Comparison of ENCODE assay signal across 21 cellular contexts in genomic region chr17:6164996-6165395, GRCh38.
A peak's percentile ranks its signal among the peaks of the same experiment; 100 is the strongest.
DNase-seq lines count a peak whose midpoint lies in the region; ATAC-seq and TF ChIP-seq lines count a peak whose summit lies in the region.
"Had no signal": no experiment of that assay in that cellular context is flagged by ENCODE, and none has a peak within 500 bp of the region (broad histone marks: within the 10 kb centered on the region; RNA-seq: fewer than 3 reads in every experiment).

No MANE protein-coding gene starts in this region.

- H3K27ac Mint-ChIP-seq in endodermal cell (no peak overlapping the region), progenitor cell of endocrine pancreas (no peak overlapping the region)
- H3K27ac Mint-ChIP-seq: CD14-positive monocyte; CD4-positive, alpha-beta memory T cell; CD4-positive, CD25-positive, alpha-beta regulatory T cell; CD8-positive, alpha-beta memory T cell had no signal

- H2BK5ac ChIP-seq in neuronal stem cell (ENCODE audit: low read length), result no peak overlapping the region

- 95% methylated on average over 5 of the region's 5 CpGs; no CpG with 5 or more reads in 1 of the 2 experiments for WGBS in endodermal cell (ENCODE audit: insufficient coverage in 1 of 2, insufficient read length in 1 of 2), 2 experiments
- WGBS in neuronal stem cell (ENCODE audit: extremely low coverage in 2 of 2, insufficient read length in 2 of 2, insufficient replicate concordance in 1 of 2), 2 donors, result no CpG with 5 or more reads among the region's 5 CpGs

- no peak overlapping the region for H3K4me3 ChIP-seq in BLaER1 treated with 17β-estradiol and CSF1 and Interleukin-3, amounts not matched to agents 10 nM and 100 nM
- H3K4me3 ChIP-seq in MM.1S (ENCODE audit: low read length), result no peak overlapping the region
- no peak overlapping the region for H3K4me3 ChIP-seq in endodermal cell (ENCODE audit: low read length)
- no peak overlapping the region for H3K4me3 ChIP-seq in neuronal stem cell (ENCODE audit: low read length in 2 of 2)
- H3K4me3 ChIP-seq in vagina, result no peak overlapping the region

- H4K91ac ChIP-seq in neuronal stem cell (ENCODE audit: low read depth, low read length, poor library complexity), result peak overlapping the region; percentile 40

- H3K23ac ChIP-seq in neuronal stem cell (ENCODE audit: low read depth, low read length, poor library complexity), result no peak overlapping the region

- H3K27me3 Mint-ChIP-seq in endodermal cell (ENCODE audit: insufficient read depth) (peaks cover 37% of the 10 kb centered on the region), progenitor cell of endocrine pancreas (peaks cover 23% of the 10 kb centered on the region)
- H3K27me3 Mint-ChIP-seq: CD4-positive, CD25-positive, alpha-beta regulatory T cell had no signal

- H2BK15ac ChIP-seq in neuronal stem cell (ENCODE audit: low read length), result no peak overlapping the region

- H3K27ac ChIP-seq in BLaER1 treated with 17β-estradiol and CSF1 and Interleukin-3, amounts not matched to agents 10 nM and 100 nM, result peak overlapping the region in 8 of 11 experiments; percentile 20 to 85 (median 78); a peak in 13 of 22 replicates
- H3K27ac ChIP-seq in MM.1S (ENCODE audit: low read length) (peak overlapping the region; percentile 98), endodermal cell (ENCODE audit: low read depth, low read length) (no peak overlapping the region), neuronal stem cell (replicated peaks; ENCODE audit: low read length) (no peak overlapping the region), vagina (no peak overlapping the region)

- H3K36me3 Mint-ChIP-seq in endodermal cell (ENCODE audit: low read depth) (no peaks in the 10 kb centered on the region), progenitor cell of endocrine pancreas (ENCODE audit: insufficient read depth) (no peaks in the 10 kb centered on the region)
- H3K36me3 Mint-ChIP-seq: CD14-positive monocyte; CD4-positive, alpha-beta memory T cell; CD4-positive, CD25-positive, alpha-beta regulatory T cell; CD8-positive, alpha-beta memory T cell had no signal

- ATAC-seq in GM19035 (IDR thresholded peaks at IDR 0.05; ENCODE audit: unreplicated experiment), result no peak

- H3K79me2 ChIP-seq in MM.1S (ENCODE audit: low read length), result no peaks in the 10 kb centered on the region

- H3K4me1 Mint-ChIP-seq in endodermal cell (peaks cover 24% of the 10 kb centered on the region), progenitor cell of endocrine pancreas (ENCODE audit: low read depth) (peaks cover 4% of the 10 kb centered on the region)
- H3K4me1 Mint-ChIP-seq: CD14-positive monocyte; CD4-positive, alpha-beta memory T cell; CD4-positive, CD25-positive, alpha-beta regulatory T cell; CD8-positive, alpha-beta memory T cell had no signal

- H3K18ac ChIP-seq in neuronal stem cell (ENCODE audit: low read length), result no peak overlapping the region

- H3K4me2 ChIP-seq in BLaER1 treated with 17β-estradiol and CSF1 and Interleukin-3, amounts not matched to agents 10 nM and 100 nM, result peak overlapping the region in 9 of 11 experiments; percentile 59 to 82 (median 78); a peak in 18 of 22 replicates
- H3K4me2 ChIP-seq in MM.1S (ENCODE audit: low read depth, low read length) (0 out of 2 replicates have a peak overlapping the region, but pooled peaks have one; percentile 78), neuronal stem cell (ENCODE audit: insufficient read depth, low read length, poor library complexity, severe bottlenecking) (no peak overlapping the region)

- DNase-seq in MM.1S (no peak), endodermal cell (peak; percentile 29), neuronal stem cell (ENCODE audit: low spot score) (no peak), vagina (ENCODE audit: extremely low spot score in 2 of 2) (no peak), progenitor cell of endocrine pancreas (ENCODE audit: low spot score, unreplicated experiment) (no peak)
- no peak for DNase-seq in stimulated activated CD4-positive, alpha-beta T cell treated with anti-CD3 and anti-CD28 coated beads, Interleukin-4, amount 100 ng/mL, for 1 hour
- DNase-seq: 8988T; ACHN; BE2C; C1 segment of cervical spinal cord; CD4-positive, alpha-beta memory T cell; CD4-positive, CD25-positive, alpha-beta regulatory T cell; CD8-positive, alpha-beta memory T cell; COR-L47; DMS 273 treated with DMSO at 0.1 percent for 48 hours; DMS153; DMS79 treated with DMSO at 0.1 percent for 48 hours; GF-D8 had no signal

- no peak overlapping the region for H3K14ac ChIP-seq in neuronal stem cell (ENCODE audit: low read length)

- no peaks in the 10 kb centered on the region for H4K20me1 ChIP-seq in BLaER1 treated with 17β-estradiol and CSF1 and Interleukin-3, amounts not matched to agents 10 nM and 100 nM
- H4K20me1 ChIP-seq in MM.1S (ENCODE audit: insufficient read depth, low read length), result no peaks in the 10 kb centered on the region

- TF ChIP-seq CTCF in MM.1S (IDR thresholded peaks at IDR 0.05; ENCODE audit: low read length) (no peak), endodermal cell (conservative IDR thresholded peaks at IDR 0.05) (no peak), vagina (IDR thresholded peaks at IDR 0.05) (no peak), progenitor cell of endocrine pancreas (IDR thresholded peaks at IDR 0.05; ENCODE audit: unreplicated experiment) (no peak)

- peaks cover 42 to 55% (median 51%) of the 10 kb centered on the region in 10 experiments for H3K4me1 ChIP-seq in BLaER1 treated with 17β-estradiol and CSF1 and Interleukin-3, amounts not matched to agents 10 nM and 100 nM
- H3K4me1 ChIP-seq in MM.1S (ENCODE audit: low read length), result peaks cover 73% of the 10 kb centered on the region
- H3K4me1 ChIP-seq in endodermal cell (ENCODE audit: control insufficient read depth, insufficient read depth, low read length), result peaks cover 10% of the 10 kb centered on the region
- peaks cover 24 to 48% of the 10 kb centered on the region in 2 donors for H3K4me1 ChIP-seq in neuronal stem cell (ENCODE audit: control insufficient read depth in 2 of 2, insufficient read depth in 1 of 2, low read depth in 1 of 2, low read length in 2 of 2)
- no peaks in the 10 kb centered on the region for H3K4me1 ChIP-seq in vagina
- H3K4me1 ChIP-seq: BE2C had no signal

- H3K79me1 ChIP-seq in neuronal stem cell (ENCODE audit: low read depth, low read length), result no peaks in the 10 kb centered on the region

- no peaks in the 10 kb centered on the region for H3K9me2 ChIP-seq in MM.1S (replicated peaks; ENCODE audit: insufficient read depth, low read length)

- H3F3A ChIP-seq in MM.1S (ENCODE audit: insufficient read depth, low read length), result peaks cover 53% of the 10 kb centered on the region

- intact Hi-C loops in vagina (cut with DNase I), result no loop called here

- no peak overlapping the region for H2AFZ ChIP-seq in MM.1S (ENCODE audit: low read length)
- H2AFZ ChIP-seq in neuronal stem cell (ENCODE audit: low read length), result no peak overlapping the region

- H2BK12ac ChIP-seq in neuronal stem cell (ENCODE audit: low read length), result no peak overlapping the region

- H2BK120ac ChIP-seq in neuronal stem cell (ENCODE audit: low read depth, low read length), result no peak overlapping the region

- H3K9me3 ChIP-seq in BLaER1 treated with 17β-estradiol and CSF1 and Interleukin-3, amounts not matched to agents 10 nM and 100 nM (replicated peaks in 1 of 11), result peaks cover 0 to 3% (median 0%) of the 10 kb centered on the region in 11 experiments; a peak in 4 of 22 replicates
- no peaks in the 10 kb centered on the region for H3K9me3 ChIP-seq in MM.1S (replicated peaks; ENCODE audit: insufficient read depth, low read length)
- no peaks in the 10 kb centered on the region for H3K9me3 ChIP-seq in endodermal cell (ENCODE audit: control insufficient read depth, low read length)
- H3K9me3 ChIP-seq in neuronal stem cell (replicated peaks in 1 of 2; ENCODE audit: control insufficient read depth in 2 of 2, insufficient read depth in 1 of 2, low read depth in 1 of 2, low read length in 2 of 2), result no peaks in the 10 kb centered on the region
- H3K9me3 ChIP-seq in vagina, result no peaks in the 10 kb centered on the region
- H3K9me3 ChIP-seq: BE2C had no signal

- no peak overlapping the region for H4K8ac ChIP-seq in neuronal stem cell (ENCODE audit: low read depth, low read length)

- peak overlapping the region in 2 of 11 experiments; percentile 5 to 20; a peak in 4 of 22 replicates for H3K9ac ChIP-seq in BLaER1 treated with 17β-estradiol and CSF1 and Interleukin-3, amounts not matched to agents 10 nM and 100 nM
- H3K9ac ChIP-seq in MM.1S (ENCODE audit: low read length) (peak overlapping the region; percentile 84), endodermal cell (ENCODE audit: extremely low read depth, low read length, poor library complexity, severe bottlenecking) (no peak overlapping the region), neuronal stem cell (ENCODE audit: low read depth, low read length, poor library complexity) (no peak overlapping the region)

- no peaks in the 10 kb centered on the region for H3K36me3 ChIP-seq in BLaER1 treated with 17β-estradiol and CSF1 and Interleukin-3, amounts not matched to agents 10 nM and 100 nM
- H3K36me3 ChIP-seq in MM.1S (replicated peaks; ENCODE audit: insufficient read depth, low read length) (no peaks in the 10 kb centered on the region), endodermal cell (ENCODE audit: control insufficient read depth, insufficient read depth, low read length) (no peaks in the 10 kb centered on the region), neuronal stem cell (replicated peaks in 1 of 2; ENCODE audit: control insufficient read depth in 2 of 2, insufficient read depth in 2 of 2, low read length in 2 of 2) (no peaks in the 10 kb centered on the region), vagina (no peaks in the 10 kb centered on the region)
- H3K36me3 ChIP-seq: BE2C had no signal

- peaks cover 1% of the 10 kb centered on the region for H3K9me3 Mint-ChIP-seq in endodermal cell
- H3K9me3 Mint-ChIP-seq in progenitor cell of endocrine pancreas (ENCODE audit: low read depth), result no peaks in the 10 kb centered on the region
- H3K9me3 Mint-ChIP-seq: CD4-positive, alpha-beta memory T cell had no signal

- no peak for TF ChIP-seq POLR2A in vagina (IDR thresholded peaks at IDR 0.05)

- H3K27me3 ChIP-seq in BLaER1 treated with 17β-estradiol and CSF1 and Interleukin-3, amounts not matched to agents 10 nM and 100 nM, result no peaks in the 10 kb centered on the region
- H3K27me3 ChIP-seq in MM.1S (replicated peaks; ENCODE audit: insufficient read depth, low read length) (no peaks in the 10 kb centered on the region), endodermal cell (ENCODE audit: control insufficient read depth, insufficient read depth, low read length, poor library complexity, severe bottlenecking) (peaks cover 13% of the 10 kb centered on the region), neuronal stem cell (ENCODE audit: control insufficient read depth in 3 of 3, insufficient read depth in 3 of 3, low read depth in 1 of 3, low read length in 3 of 3) (no peaks in the 10 kb centered on the region), vagina (no peaks in the 10 kb centered on the region)
- H3K27me3 ChIP-seq: BE2C had no signal

- no peak overlapping the region for H2AK5ac ChIP-seq in neuronal stem cell (ENCODE audit: low read depth, low read length)

- H3K4me3 Mint-ChIP-seq in endodermal cell (no peak overlapping the region), progenitor cell of endocrine pancreas (ENCODE audit: low read depth) (no peak overlapping the region)
- H3K4me3 Mint-ChIP-seq: CD14-positive monocyte; CD4-positive, alpha-beta memory T cell; CD4-positive, CD25-positive, alpha-beta regulatory T cell; CD8-positive, alpha-beta memory T cell had no signal

- no peak overlapping the region for H3K4ac ChIP-seq in neuronal stem cell (ENCODE audit: low read length)

Comparison
In these comparisons a context has a peak if more than half of its experiments do, and no peak if none do; other contexts are left out.
1. H3K27ac ChIP-seq: peak in BLaER1 treated with 17β-estradiol and CSF1 and Interleukin-3, amounts not matched to agents 10 nM and 100 nM (8 of 11) and MM.1S (single experiment); none in endodermal cell (single experiment), neuronal stem cell (single experiment) and vagina (single experiment).